Comparison of ENCODE assay signal across 11 cellular contexts in the genomic region with DNA sequence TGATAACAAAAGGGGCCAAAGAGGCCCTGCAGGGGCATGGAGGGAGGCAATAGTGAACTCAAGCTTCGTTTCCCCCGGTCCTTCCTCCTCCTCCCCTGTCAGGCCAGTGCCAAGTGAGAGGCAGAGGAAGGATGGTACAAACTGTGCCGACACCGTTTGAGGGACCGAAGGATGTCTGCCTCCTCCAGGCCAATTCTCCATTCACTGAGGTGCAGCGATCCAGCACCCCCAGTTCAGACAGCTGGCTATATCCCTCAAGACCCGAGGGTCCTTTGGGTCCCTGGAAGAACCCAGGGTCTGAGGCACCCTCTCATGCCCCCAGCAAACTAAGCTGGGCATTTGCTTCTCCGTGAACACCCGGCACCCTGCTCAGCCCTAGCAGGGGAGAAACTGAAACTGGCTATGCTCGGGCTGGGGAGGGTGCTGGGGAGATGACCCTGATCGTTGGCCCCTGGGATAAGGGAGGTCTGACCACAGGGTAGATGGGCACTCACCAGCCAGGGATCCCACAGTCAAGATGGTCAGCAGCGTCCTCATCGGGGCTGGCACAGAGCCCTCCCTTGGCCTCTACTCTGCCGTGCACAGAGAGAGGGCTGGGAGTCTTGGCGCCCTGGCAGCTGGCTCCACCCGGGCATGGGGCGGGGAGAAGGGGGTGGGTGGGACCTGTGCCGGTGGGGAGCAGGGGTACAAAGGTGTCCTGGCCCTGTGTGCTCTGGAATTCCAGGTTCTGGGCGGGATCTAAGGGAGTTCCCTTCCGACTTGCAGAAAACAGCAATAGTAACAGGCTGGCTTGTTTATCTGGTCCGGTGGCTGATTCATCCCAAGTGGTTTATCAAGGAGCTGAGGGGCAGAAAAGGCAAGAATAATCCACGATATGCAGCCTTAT. TPM values are rescaled to one million over a fixed set of nuclear protein-coding genes. Genes with fewer than 3 reads are reported as not detected.
DNase-seq lines count a peak whose midpoint lies in the region; ATAC-seq, FAIRE-seq and TF ChIP-seq lines count a peak whose summit lies in the region.
"Had no signal": no experiment of that assay in that cellular context is flagged by ENCODE, and none has a peak within 500 bp of the region (broad histone marks: within the 10 kb centered on the region; RNA-seq: fewer than 3 reads in every experiment).

A gene with protein sequence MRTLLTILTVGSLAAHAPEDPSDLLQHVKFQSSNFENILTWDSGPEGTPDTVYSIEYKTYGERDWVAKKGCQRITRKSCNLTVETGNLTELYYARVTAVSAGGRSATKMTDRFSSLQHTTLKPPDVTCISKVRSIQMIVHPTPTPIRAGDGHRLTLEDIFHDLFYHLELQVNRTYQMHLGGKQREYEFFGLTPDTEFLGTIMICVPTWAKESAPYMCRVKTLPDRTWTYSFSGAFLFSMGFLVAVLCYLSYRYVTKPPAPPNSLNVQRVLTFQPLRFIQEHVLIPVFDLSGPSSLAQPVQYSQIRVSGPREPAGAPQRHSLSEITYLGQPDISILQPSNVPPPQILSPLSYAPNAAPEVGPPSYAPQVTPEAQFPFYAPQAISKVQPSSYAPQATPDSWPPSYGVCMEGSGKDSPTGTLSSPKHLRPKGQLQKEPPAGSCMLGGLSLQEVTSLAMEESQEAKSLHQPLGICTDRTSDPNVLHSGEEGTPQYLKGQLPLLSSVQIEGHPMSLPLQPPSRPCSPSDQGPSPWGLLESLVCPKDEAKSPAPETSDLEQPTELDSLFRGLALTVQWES (minus strand): TSS at position 595 of the 886 bp plus-strand sequence. CDS start 58 bp downstream, at position 537.

- H3K9me3 ChIP-seq in HCT116 (ENCODE audit: control insufficient read depth in 1 of 2, insufficient read depth in 1 of 2, low read depth in 1 of 2, low read length in 2 of 2) = no peaks in the 10 kb centered on the region; a peak in 1 of 4 replicates
- H3K9me3 ChIP-seq in left ventricle myocardium inferior (replicated peaks) = no peaks in the 10 kb centered on the region
- H3K9me3 ChIP-seq in small intestine (ENCODE audit: control insufficient read depth, low read depth) = no peaks in the 10 kb centered on the region

- no peaks in the 10 kb centered on the region for H4K20me1 ChIP-seq in HCT116 (ENCODE audit: insufficient read depth)

- H3K4me3 ChIP-seq in HCT116 (replicated peaks in 1 of 2; ENCODE audit: low read depth in 1 of 2, low read length in 2 of 2) (peak within 1 kb of the TSS; percentile 64 to 73), left ventricle myocardium inferior (peak within 1 kb of the TSS; percentile 58), small intestine (ENCODE audit: low read depth in 1 of 2, low read length in 2 of 2) (peak within 1 kb of the TSS in 1 of 2 donors; percentile 67)
- H3K4me3 ChIP-seq: GM12878 had no signal

- TF ChIP-seq CTCF in HCT116 (IDR thresholded peaks at IDR 0.05 in 2 of 3, conservative IDR thresholded peaks at IDR 0.05 in 1 of 3; ENCODE audit: borderline replicate concordance in 1 of 3, insufficient read depth in 1 of 3, low read depth in 2 of 3, low read length in 2 of 3) (peak in 1 of 3 experiments; percentile 6; a peak in 1 of 6 replicates), left ventricle myocardium inferior (IDR thresholded peaks at IDR 0.05; ENCODE audit: borderline replicate concordance) (no peak)

- H3K27ac ChIP-seq in HCT116 (ENCODE audit: low read depth, low read length) (peak within 1 kb of the TSS; percentile 19; the same call in 1 of the 2 replicates), left ventricle myocardium inferior (replicated peaks) (no peak within 1 kb of the TSS), small intestine (ENCODE audit: low read depth in 1 of 2, low read length in 1 of 2) (peak within 1 kb of the TSS; percentile 75 to 80)

- H3K36me3 ChIP-seq in HCT116 (ENCODE audit: control insufficient read depth in 1 of 2, insufficient read depth in 2 of 2, low read length in 2 of 2) (no peaks in the 10 kb centered on the region), left ventricle myocardium inferior (no peaks in the 10 kb centered on the region), small intestine (ENCODE audit: control insufficient read depth in 2 of 2, insufficient read depth in 2 of 2, low read length in 2 of 2) (peaks cover 0 to 3% of the 10 kb centered on the region in 2 donors)

- CTCF ChIA-PET in HCT116 (lab: Charles Lee) = interaction anchor here (0.7 kb wide), 1 partner anchor 250 kb away, joined by 3 read pairs; no protein-coding TSS in a partner anchor

- peak; percentile 95 for ATAC-seq in HCT116
- ATAC-seq: GM12878, T-cell had no signal

- BruUV-seq in HCT116 (replicated peaks; lab: Mats Ljungman, UMichigan) = no TSS peak

- H3K4me1 ChIP-seq in HCT116 (ENCODE audit: control insufficient read depth in 1 of 2, insufficient read depth in 2 of 2, low read length in 2 of 2) (peaks cover 10 to 20% of the 10 kb centered on the region in 2 experiments), left ventricle myocardium inferior (peaks cover 15% of the 10 kb centered on the region), small intestine (ENCODE audit: control insufficient read depth in 2 of 2, insufficient read depth in 1 of 2, low read depth in 1 of 2, low read length in 1 of 2) (no peaks in the 10 kb centered on the region)

- intact Hi-C loops in HCT116 (cut with micrococcal nuclease) = no loop called here
- intact Hi-C loops in left ventricle myocardium inferior (cut with micrococcal nuclease) = no loop called here

- peak within 1 kb of the TSS; percentile 72 for H3K9ac ChIP-seq in HCT116 (ENCODE audit: low read length)

- H3K27me3 ChIP-seq in HCT116 (ENCODE audit: insufficient read depth, low read length) (no peaks in the 10 kb centered on the region), left ventricle myocardium inferior (ENCODE audit: low read depth) (peaks cover 25% of the 10 kb centered on the region), small intestine (ENCODE audit: control insufficient read depth in 2 of 2, insufficient read depth in 2 of 2, low read length in 2 of 2) (no peaks in the 10 kb centered on the region)

- H3K4me2 ChIP-seq in HCT116 (ENCODE audit: low read length) = peak within 1 kb of the TSS; percentile 92

- WGBS in small intestine, 3 donors = 8 to 42% (median 24%) methylated on average over 22 of the region's 22 CpGs

- H3K9me2 ChIP-seq in HCT116 (ENCODE audit: insufficient read depth) = no peaks in the 10 kb centered on the region

- TF ChIP-seq POLR2A in HCT116 (IDR thresholded peaks at IDR 0.05; ENCODE audit: borderline replicate concordance, extremely low read depth, insufficient read depth, insufficient read length) = no peak

- peak; percentile 34 for DNase-seq in HCT116 (ENCODE audit: low read depth, low spot score)
- peak; percentile 52 for DNase-seq in SW480 (ENCODE audit: low spot score)
- peak; percentile 30 for DNase-seq in left ventricle myocardium inferior
- DNase-seq in small intestine = peak; percentile 98
- DNase-seq in amniotic stem cell (lab: John Stamatoyannopoulos, UW) = no peak
- no peak for DNase-seq in SHP77 (lab: John Stamatoyannopoulos, UW)
- DNase-seq in germinal center (ENCODE audit: low spot score) = no peak
- no peak for DNase-seq in activated CD8-positive, alpha-beta memory T cell treated with anti-CD3 and anti-CD28 coated beads, Interleukin-2, amount 50 U/mL, for 48 hours
- DNase-seq: kidney glomerular epithelial cell, T-cell had no signal

- peak within 1 kb of the TSS; percentile 59 for H2AFZ ChIP-seq in HCT116 (ENCODE audit: low read depth, low read length, poor library complexity, severe bottlenecking)

- POLR2A ChIA-PET in HCT116 (lab: Charles Lee) = no interaction called here

- RAD21 ChIA-PET in HCT116 (lab: Charles Lee; ENCODE audit: low non-redundant PET in 1 of 2, low total read pairs in 2 of 2, uncharacterized antibody in 2 of 2, unreplicated experiment in 2 of 2) = no interaction called here

- H3K79me2 ChIP-seq in HCT116 (ENCODE audit: insufficient read depth, low read length) = no peaks in the 10 kb centered on the region

- FAIRE-seq in small intestine (lab: Jason Lieb, UNC) = no peak
- FAIRE-seq: GM12878 had no signal

- no peak for TF ChIP-seq RAD21 in HCT116 (IDR thresholded peaks at IDR 0.05; ENCODE audit: low read depth)

TF ChIP-seq in HCT116, 20 proteins besides CTCF, POLR2A, EP300 and RAD21:
- TF ChIP-seq CBX3 (IDR thresholded peaks at IDR 0.05; ENCODE audit: low read depth) (no peak), POLR2AphosphoS5 (IDR thresholded peaks at IDR 0.05; ENCODE audit: low read depth, low read length) (peak; percentile 75)
TF ChIP-seq in HCT116: peak in this region for 1.

RNA-seq across cellular contexts. Expression of the gene that starts here (rescaled TPM):
- total RNA-seq in HCT116 (2021; ENCODE audit: unreplicated experiment) (2.1 TPM), left ventricle myocardium inferior (0.14 TPM)
- polyA plus RNA-seq in HCT116 (2012) = 1.9 and 2.4 TPM in 2 replicates
- polyA plus RNA-seq in small intestine = 10 to 100 TPM; 16.3 to 29.1 (median 21.3) TPM
- total RNA-seq: GM12878 had no signal
- polyA plus RNA-seq: GM12878 had no signal

Comparison
In these comparisons a context has a peak if more than half of its experiments do, and no peak if none do; other contexts are left out.
1. Peak in DNase-seq and H3K4me3 ChIP-seq in left ventricle myocardium inferior; RNA of the gene not detected or under 1 TPM.
2. DNase-seq: peak in HCT116 (single experiment), SW480 (single experiment) and small intestine (single experiment); none in amniotic stem cell (single experiment), SHP77 (0 of 2), germinal center (single experiment) and activated CD8-positive, alpha-beta memory T cell treated with anti-CD3 and anti-CD28 coated beads, Interleukin-2, amount 50 U/mL, for 48 hours (single experiment).